ENCODE assay signal across 1 cellular context in genomic region chr2:70104231-70105111, GRCh38.
TF ChIP-seq lines count a peak whose summit lies in the region.

No MANE protein-coding gene starts in this region.

TF ChIP-seq in HepG2, 621 proteins besides CTCF, POLR2A, EP300 and RAD21 (continued from another document and continues in another):
- TF ChIP-seq ATF5 (CRISPR knock-in tag; IDR thresholded peaks at IDR 0.05; ENCODE audit: low read depth) (no peak), PAX8 (CRISPR knock-in tag; IDR thresholded peaks at IDR 0.05; ENCODE audit: borderline replicate concordance) (no peak), ZBTB7A (CRISPR knock-in tag; IDR thresholded peaks at IDR 0.05) (no peak), ZNF687 (CRISPR knock-in tag; IDR thresholded peaks at IDR 0.05) (no peak), MZF1 (CRISPR knock-in tag; IDR thresholded peaks at IDR 0.05; ENCODE audit: borderline replicate concordance) (no peak), ZNF383 (CRISPR knock-in tag; IDR thresholded peaks at IDR 0.05; ENCODE audit: borderline replicate concordance) (no peak), GTF3A (CRISPR knock-in tag; conservative IDR thresholded peaks at IDR 0.05) (no peak), HOXA3 (CRISPR knock-in tag; IDR thresholded peaks at IDR 0.05) (peak; percentile 57; the same call in 1 of the 2 replicates), MEF2D (CRISPR knock-in tag; IDR thresholded peaks at IDR 0.05) (no peak), ATAD3A (CRISPR knock-in tag; IDR thresholded peaks at IDR 0.05) (no peak), MATR3 (CRISPR knock-in tag; IDR thresholded peaks at IDR 0.05) (no peak), FOXO1 (CRISPR knock-in tag; IDR thresholded peaks at IDR 0.05) (no peak), PRPF4 (IDR thresholded peaks at IDR 0.05; ENCODE audit: low read depth, low read length, poor library complexity, severe bottlenecking) (no peak), TBX2 (CRISPR knock-in tag; IDR thresholded peaks at IDR 0.05; ENCODE audit: borderline replicate concordance) (no peak), ELF1 (CRISPR knock-in tag; IDR thresholded peaks at IDR 0.05) (0 out of 2 replicates have a peak, but pooled peaks have one; percentile 30), SOX13 (IDR thresholded peaks at IDR 0.05) (no peak), SOX13 (CRISPR knock-in tag; conservative IDR thresholded peaks at IDR 0.05 in 1 of 2, IDR thresholded peaks at IDR 0.05 in 1 of 2) (peak in 1 of 2 experiments; percentile 26; a peak in 1 of 4 replicates), TEAD3 (CRISPR knock-in tag; optimal IDR thresholded peaks at IDR 0.05; ENCODE audit: borderline replicate concordance) (peak; percentile 77), KDM3A (CRISPR knock-in tag; IDR thresholded peaks at IDR 0.05; ENCODE audit: low read depth) (no peak), NBN (conservative IDR thresholded peaks at IDR 0.05) (no peak), TAF1 (CRISPR knock-in tag; IDR thresholded peaks at IDR 0.05) (peak; percentile 33; the same call in 1 of the 2 replicates), KLF16 (CRISPR knock-in tag; IDR thresholded peaks at IDR 0.05) (no peak), CAMTA2 (CRISPR knock-in tag; IDR thresholded peaks at IDR 0.05; ENCODE audit: borderline replicate concordance) (no peak), SMYD3 (CRISPR knock-in tag; IDR thresholded peaks at IDR 0.05) (no peak), SOX5 (CRISPR knock-in tag; IDR thresholded peaks at IDR 0.05; ENCODE audit: borderline replicate concordance) (0 out of 2 replicates have a peak, but pooled peaks have one; percentile 27), CBX1 (IDR thresholded peaks at IDR 0.05; ENCODE audit: low read depth) (no peak), ZNF562 (CRISPR knock-in tag; IDR thresholded peaks at IDR 0.05; ENCODE audit: borderline replicate concordance) (no peak), RORA (CRISPR knock-in tag; IDR thresholded peaks at IDR 0.05) (no peak), SALL1 (CRISPR knock-in tag; IDR thresholded peaks at IDR 0.05) (no peak), ZNF574 (CRISPR knock-in tag; IDR thresholded peaks at IDR 0.05) (peak; percentile 27; the same call in 1 of the 2 replicates), PPARG (CRISPR knock-in tag; conservative IDR thresholded peaks at IDR 0.05) (peak; percentile 10; the same call in 1 of the 2 replicates), ZC3H4 (CRISPR knock-in tag; IDR thresholded peaks at IDR 0.05; ENCODE audit: borderline replicate concordance) (no peak), ZFAT (CRISPR knock-in tag; conservative IDR thresholded peaks at IDR 0.05) (no peak), HOXA7 (CRISPR knock-in tag; IDR thresholded peaks at IDR 0.05) (no peak), ZNF333 (CRISPR knock-in tag; IDR thresholded peaks at IDR 0.05; ENCODE audit: borderline replicate concordance) (no peak), NFYB (CRISPR knock-in tag; IDR thresholded peaks at IDR 0.05) (no peak), ZNF205 (CRISPR knock-in tag; IDR thresholded peaks at IDR 0.05) (0 out of 2 replicates have a peak, but pooled peaks have one; percentile 32), ZSCAN20 (CRISPR knock-in tag; IDR thresholded peaks at IDR 0.05; ENCODE audit: borderline replicate concordance) (peak; percentile 64; the same call in 1 of the 2 replicates), NFRKB (IDR thresholded peaks at IDR 0.05) (no peak), POGZ (CRISPR knock-in tag; IDR thresholded peaks at IDR 0.05) (no peak), ZBTB21 (CRISPR knock-in tag; IDR thresholded peaks at IDR 0.05) (no peak), ETV6 (CRISPR knock-in tag; conservative IDR thresholded peaks at IDR 0.05) (no peak), MXD4 (CRISPR knock-in tag; IDR thresholded peaks at IDR 0.05) (no peak; the same call in 1 of the 2 replicates), SP4 (CRISPR knock-in tag; IDR thresholded peaks at IDR 0.05) (no peak)
- TF ChIP-seq, protein P1, sequence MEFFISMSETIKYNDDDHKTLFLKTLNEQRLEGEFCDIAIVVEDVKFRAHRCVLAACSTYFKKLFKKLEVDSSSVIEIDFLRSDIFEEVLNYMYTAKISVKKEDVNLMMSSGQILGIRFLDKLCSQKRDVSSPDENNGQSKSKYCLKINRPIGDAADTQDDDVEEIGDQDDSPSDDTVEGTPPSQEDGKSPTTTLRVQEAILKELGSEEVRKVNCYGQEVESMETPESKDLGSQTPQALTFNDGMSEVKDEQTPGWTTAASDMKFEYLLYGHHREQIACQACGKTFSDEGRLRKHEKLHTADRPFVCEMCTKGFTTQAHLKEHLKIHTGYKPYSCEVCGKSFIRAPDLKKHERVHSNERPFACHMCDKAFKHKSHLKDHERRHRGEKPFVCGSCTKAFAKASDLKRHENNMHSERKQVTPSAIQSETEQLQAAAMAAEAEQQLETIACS (CRISPR knock-in tag; IDR thresholded peaks at IDR 0.05), result no peak
- TF ChIP-seq, protein P2, sequence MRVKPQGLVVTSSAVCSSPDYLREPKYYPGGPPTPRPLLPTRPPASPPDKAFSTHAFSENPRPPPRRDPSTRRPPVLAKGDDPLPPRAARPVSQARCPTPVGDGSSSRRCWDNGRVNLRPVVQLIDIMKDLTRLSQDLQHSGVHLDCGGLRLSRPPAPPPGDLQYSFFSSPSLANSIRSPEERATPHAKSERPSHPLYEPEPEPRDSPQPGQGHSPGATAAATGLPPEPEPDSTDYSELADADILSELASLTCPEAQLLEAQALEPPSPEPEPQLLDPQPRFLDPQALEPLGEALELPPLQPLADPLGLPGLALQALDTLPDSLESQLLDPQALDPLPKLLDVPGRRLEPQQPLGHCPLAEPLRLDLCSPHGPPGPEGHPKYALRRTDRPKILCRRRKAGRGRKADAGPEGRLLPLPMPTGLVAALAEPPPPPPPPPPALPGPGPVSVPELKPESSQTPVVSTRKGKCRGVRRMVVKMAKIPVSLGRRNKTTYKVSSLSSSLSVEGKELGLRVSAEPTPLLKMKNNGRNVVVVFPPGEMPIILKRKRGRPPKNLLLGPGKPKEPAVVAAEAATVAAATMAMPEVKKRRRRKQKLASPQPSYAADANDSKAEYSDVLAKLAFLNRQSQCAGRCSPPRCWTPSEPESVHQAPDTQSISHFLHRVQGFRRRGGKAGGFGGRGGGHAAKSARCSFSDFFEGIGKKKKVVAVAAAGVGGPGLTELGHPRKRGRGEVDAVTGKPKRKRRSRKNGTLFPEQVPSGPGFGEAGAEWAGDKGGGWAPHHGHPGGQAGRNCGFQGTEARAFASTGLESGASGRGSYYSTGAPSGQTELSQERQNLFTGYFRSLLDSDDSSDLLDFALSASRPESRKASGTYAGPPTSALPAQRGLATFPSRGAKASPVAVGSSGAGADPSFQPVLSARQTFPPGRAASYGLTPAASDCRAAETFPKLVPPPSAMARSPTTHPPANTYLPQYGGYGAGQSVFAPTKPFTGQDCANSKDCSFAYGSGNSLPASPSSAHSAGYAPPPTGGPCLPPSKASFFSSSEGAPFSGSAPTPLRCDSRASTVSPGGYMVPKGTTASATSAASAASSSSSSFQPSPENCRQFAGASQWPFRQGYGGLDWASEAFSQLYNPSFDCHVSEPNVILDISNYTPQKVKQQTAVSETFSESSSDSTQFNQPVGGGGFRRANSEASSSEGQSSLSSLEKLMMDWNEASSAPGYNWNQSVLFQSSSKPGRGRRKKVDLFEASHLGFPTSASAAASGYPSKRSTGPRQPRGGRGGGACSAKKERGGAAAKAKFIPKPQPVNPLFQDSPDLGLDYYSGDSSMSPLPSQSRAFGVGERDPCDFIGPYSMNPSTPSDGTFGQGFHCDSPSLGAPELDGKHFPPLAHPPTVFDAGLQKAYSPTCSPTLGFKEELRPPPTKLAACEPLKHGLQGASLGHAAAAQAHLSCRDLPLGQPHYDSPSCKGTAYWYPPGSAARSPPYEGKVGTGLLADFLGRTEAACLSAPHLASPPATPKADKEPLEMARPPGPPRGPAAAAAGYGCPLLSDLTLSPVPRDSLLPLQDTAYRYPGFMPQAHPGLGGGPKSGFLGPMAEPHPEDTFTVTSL (CRISPR knock-in tag; IDR thresholded peaks at IDR 0.05; ENCODE audit: borderline replicate concordance), result no peak
- TF ChIP-seq, protein P3, sequence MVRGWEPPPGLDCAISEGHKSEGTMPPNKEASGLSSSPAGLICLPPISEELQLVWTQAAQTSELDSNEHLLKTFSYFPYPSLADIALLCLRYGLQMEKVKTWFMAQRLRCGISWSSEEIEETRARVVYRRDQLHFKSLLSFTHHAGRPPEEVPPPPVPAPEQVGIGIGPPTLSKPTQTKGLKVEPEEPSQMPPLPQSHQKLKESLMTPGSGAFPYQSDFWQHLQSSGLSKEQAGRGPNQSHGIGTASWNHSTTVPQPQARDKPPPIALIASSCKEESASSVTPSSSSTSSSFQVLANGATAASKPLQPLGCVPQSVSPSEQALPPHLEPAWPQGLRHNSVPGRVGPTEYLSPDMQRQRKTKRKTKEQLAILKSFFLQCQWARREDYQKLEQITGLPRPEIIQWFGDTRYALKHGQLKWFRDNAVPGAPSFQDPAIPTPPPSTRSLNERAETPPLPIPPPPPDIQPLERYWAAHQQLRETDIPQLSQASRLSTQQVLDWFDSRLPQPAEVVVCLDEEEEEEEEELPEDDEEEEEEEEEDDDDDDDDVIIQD (CRISPR knock-in tag; IDR thresholded peaks at IDR 0.05; ENCODE audit: low read depth), result 0 out of 2 replicates have a peak, but pooled peaks have one; percentile 39
- TF ChIP-seq, protein P4, sequence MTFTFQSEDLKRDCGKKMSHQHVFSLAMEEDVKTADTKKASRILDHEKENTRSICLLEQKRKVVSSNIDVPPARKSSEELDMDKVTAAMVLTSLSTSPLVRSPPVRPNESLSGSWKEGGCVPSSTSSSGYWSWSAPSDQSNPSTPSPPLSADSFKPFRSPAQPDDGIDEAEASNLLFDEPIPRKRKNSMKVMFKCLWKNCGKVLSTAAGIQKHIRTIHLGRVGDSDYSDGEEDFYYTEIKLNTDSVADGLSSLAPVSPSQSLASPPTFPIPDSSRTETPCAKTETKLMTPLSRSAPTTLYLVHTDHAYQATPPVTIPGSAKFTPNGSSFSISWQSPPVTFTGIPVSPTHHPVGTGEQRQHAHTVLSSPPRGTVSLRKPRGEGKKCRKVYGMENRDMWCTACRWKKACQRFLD (CRISPR knock-in tag; IDR thresholded peaks at IDR 0.05; ENCODE audit: borderline replicate concordance), result no peak
- TF ChIP-seq, protein P5, sequence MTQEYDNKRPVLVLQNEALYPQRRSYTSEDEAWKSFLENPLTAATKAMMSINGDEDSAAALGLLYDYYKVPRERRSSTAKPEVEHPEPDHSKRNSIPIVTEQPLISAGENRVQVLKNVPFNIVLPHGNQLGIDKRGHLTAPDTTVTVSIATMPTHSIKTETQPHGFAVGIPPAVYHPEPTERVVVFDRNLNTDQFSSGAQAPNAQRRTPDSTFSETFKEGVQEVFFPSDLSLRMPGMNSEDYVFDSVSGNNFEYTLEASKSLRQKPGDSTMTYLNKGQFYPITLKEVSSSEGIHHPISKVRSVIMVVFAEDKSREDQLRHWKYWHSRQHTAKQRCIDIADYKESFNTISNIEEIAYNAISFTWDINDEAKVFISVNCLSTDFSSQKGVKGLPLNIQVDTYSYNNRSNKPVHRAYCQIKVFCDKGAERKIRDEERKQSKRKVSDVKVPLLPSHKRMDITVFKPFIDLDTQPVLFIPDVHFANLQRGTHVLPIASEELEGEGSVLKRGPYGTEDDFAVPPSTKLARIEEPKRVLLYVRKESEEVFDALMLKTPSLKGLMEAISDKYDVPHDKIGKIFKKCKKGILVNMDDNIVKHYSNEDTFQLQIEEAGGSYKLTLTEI (CRISPR knock-in tag; conservative IDR thresholded peaks at IDR 0.05), result no peak
